Comparison of ENCODE assay signal across 25 cellular contexts in genomic region chr7:120077777-120078176, GRCh38.
"Had no signal": no experiment of that assay in that cellular context is flagged by ENCODE, and none has a peak within 500 bp of the region (broad histone marks: within the 10 kb centered on the region; RNA-seq: fewer than 3 reads in every experiment).

No MANE protein-coding gene starts in this region.

- H3K9me3 ChIP-seq: esophagus squamous epithelium, gastroesophageal sphincter, lower lobe of right lung had no signal

- H3K4me1 ChIP-seq: esophagus squamous epithelium, gastroesophageal sphincter, heart right ventricle, left ventricle myocardium inferior, lower lobe of right lung had no signal

- FAIRE-seq: endometrium, keratinocyte had no signal

- H3K27ac ChIP-seq: coronary artery, epithelial cell of prostate, esophagus squamous epithelium, gastroesophageal sphincter, heart right ventricle, left ventricle myocardium inferior, lower lobe of right lung had no signal

- H3K36me3 ChIP-seq: esophagus squamous epithelium, gastroesophageal sphincter, heart right ventricle, left ventricle myocardium inferior, lower lobe of right lung had no signal

- H3K4me3 ChIP-seq: coronary artery, esophagus squamous epithelium, gastroesophageal sphincter, heart right ventricle, left ventricle myocardium inferior, lower lobe of right lung had no signal

- H3K27me3 ChIP-seq: esophagus squamous epithelium, gastroesophageal sphincter had no signal

- ATAC-seq: effector memory CD8-positive, alpha-beta T cell; esophagus mucosa; gastroesophageal sphincter; heart right ventricle; left colon; left lobe of liver; lower lobe of right lung; naive thymus-derived CD4-positive, alpha-beta T cell had no signal

- DNase-seq: dermis blood vessel endothelial cell; effector CD8-positive, alpha-beta T cell; effector memory CD8-positive, alpha-beta T cell; endodermal cell; erythroblast; esophagus squamous epithelium; foreskin fibroblast; foreskin melanocyte; glutamatergic neuron; head of caudate nucleus; heart right ventricle; hippocampal formation; kidney glomerular epithelial cell; left colon; left ventricle myocardium inferior; lower lobe of right lung; mesenchymal stem cell; naive thymus-derived CD4-positive, alpha-beta T cell had no signal
